Comparison of ENCODE assay signal across 1 cellular context in the genomic region with DNA sequence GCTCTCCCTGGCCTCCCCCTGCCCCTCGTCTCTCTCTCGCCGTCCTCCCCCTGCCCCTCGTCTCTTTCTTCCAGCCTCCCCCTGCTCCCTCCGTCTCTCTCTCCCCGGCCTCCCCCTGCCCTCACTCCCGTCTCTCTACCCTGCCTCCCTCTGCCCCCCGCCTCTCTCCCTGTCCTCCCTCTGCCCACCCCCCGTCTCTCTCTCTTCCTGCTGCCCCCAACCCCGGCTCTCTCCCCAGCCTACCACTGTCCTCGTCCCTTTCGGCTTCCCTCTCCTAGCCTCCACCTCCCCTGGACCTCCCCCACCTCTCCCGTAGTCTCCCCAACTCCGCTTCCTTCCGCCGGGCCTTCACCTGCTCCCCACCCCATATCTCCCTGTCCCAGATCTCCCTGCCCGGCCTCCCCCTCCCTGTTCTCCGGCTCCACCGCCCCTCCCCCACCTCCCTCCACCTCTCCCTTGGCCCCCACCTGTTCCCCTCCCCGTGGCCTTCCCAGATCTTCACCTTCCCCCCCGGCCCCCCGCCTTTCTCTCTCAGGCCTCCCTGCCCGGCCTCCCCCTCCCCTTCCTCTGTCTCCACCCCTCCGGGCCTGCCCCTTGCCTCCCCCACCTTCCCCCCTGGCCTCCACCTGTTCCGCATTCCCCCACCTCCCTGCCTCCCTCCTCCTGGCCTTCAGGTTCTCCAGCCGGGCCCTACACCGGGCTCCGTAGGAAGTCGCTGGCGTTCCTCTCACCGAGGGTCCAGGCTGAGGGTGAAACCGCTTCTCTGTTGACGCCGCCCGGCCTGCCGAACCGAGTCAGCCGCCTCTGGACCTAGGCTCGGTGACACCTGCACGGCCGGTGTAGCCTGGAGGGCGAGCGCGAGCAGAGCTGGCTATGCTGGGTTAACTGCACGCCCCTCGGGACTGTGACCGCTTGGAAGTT.
TF ChIP-seq lines count a peak whose summit lies in the region.

No MANE protein-coding gene starts in this region.

TF ChIP-seq in K562, 482 proteins besides CTCF, POLR2A, EP300 and RAD21 (continued from another document):
- TF ChIP-seq, protein P1, sequence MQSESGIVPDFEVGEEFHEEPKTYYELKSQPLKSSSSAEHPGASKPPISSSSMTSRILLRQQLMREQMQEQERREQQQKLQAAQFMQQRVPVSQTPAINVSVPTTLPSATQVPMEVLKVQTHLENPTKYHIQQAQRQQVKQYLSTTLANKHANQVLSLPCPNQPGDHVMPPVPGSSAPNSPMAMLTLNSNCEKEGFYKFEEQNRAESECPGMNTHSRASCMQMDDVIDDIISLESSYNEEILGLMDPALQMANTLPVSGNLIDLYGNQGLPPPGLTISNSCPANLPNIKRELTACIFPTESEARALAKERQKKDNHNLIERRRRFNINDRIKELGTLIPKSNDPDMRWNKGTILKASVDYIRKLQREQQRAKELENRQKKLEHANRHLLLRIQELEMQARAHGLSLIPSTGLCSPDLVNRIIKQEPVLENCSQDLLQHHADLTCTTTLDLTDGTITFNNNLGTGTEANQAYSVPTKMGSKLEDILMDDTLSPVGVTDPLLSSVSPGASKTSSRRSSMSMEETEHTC (IDR thresholded peaks at IDR 0.05) = no peak
- TF ChIP-seq UBTF (IDR thresholded peaks at IDR 0.05; ENCODE audit: borderline replicate concordance in 1 of 2, low read depth in 2 of 2, low read length in 2 of 2) (peak in 1 of 2 experiments; percentile 70; a peak in 1 of 4 replicates), TCF3 (CRISPR knock-in tag; IDR thresholded peaks at IDR 0.05) (peak; percentile 38), HMG20A (CRISPR knock-in tag; conservative IDR thresholded peaks at IDR 0.05) (no peak), ZNF589 (CRISPR knock-in tag; IDR thresholded peaks at IDR 0.05; ENCODE audit: low read depth) (no peak), SRF (CRISPR knock-in tag; IDR thresholded peaks at IDR 0.05) (no peak), U2AF2 (optimal IDR thresholded peaks at IDR 0.05; ENCODE audit: low read depth, low read length) (no peak), CCNT2 (IDR thresholded peaks at IDR 0.05; ENCODE audit: borderline replicate concordance, extremely low read depth, insufficient read length, low read depth, low read length) (peak; percentile 6), ZNF436 (CRISPR knock-in tag; IDR thresholded peaks at IDR 0.05) (no peak), FOXP4 (CRISPR knock-in tag; IDR thresholded peaks at IDR 0.05; ENCODE audit: borderline replicate concordance) (no peak), SMARCB1 (IDR thresholded peaks at IDR 0.05; ENCODE audit: insufficient read length, low read depth) (no peak), NCOA6 (IDR thresholded peaks at IDR 0.05) (no peak), MEIS2 (IDR thresholded peaks at IDR 0.05; ENCODE audit: partially characterized antibody) (no peak), PHTF2 (CRISPR knock-in tag; IDR thresholded peaks at IDR 0.05) (no peak), ZNF695 (CRISPR knock-in tag; IDR thresholded peaks at IDR 0.05) (no peak), FOXO4 (CRISPR knock-in tag; IDR thresholded peaks at IDR 0.05) (no peak), ZKSCAN3 (CRISPR knock-in tag; IDR thresholded peaks at IDR 0.05) (no peak), CUX1 (CRISPR knock-in tag; IDR thresholded peaks at IDR 0.05) (no peak), KLF16 (IDR thresholded peaks at IDR 0.05) (no peak), HDGF (IDR thresholded peaks at IDR 0.05) (no peak), ZKSCAN1 (IDR thresholded peaks at IDR 0.05; ENCODE audit: low read depth, low read length) (no peak), GABPB1 (CRISPR knock-in tag; IDR thresholded peaks at IDR 0.05) (no peak), HDAC3 (IDR thresholded peaks at IDR 0.05; ENCODE audit: borderline replicate concordance, partially characterized antibody) (no peak), ARID4B (CRISPR knock-in tag; IDR thresholded peaks at IDR 0.05) (peak; percentile 58; the same call in 1 of the 2 replicates), TOE1 (IDR thresholded peaks at IDR 0.05; ENCODE audit: borderline replicate concordance) (no peak), TOE1 (CRISPR knock-in tag; IDR thresholded peaks at IDR 0.05; ENCODE audit: borderline replicate concordance, low read depth) (no peak), RBM25 (IDR thresholded peaks at IDR 0.05; ENCODE audit: low read depth, low read length, severe bottlenecking) (no peak)
- TF ChIP-seq, protein P2, sequence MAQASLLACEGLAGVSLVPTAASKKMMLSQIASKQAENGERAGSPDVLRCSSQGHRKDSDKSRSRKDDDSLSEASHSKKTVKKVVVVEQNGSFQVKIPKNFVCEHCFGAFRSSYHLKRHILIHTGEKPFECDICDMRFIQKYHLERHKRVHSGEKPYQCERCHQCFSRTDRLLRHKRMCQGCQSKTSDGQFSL (CRISPR knock-in tag; IDR thresholded peaks at IDR 0.05) = no peak
- TF ChIP-seq, protein P2 (tag; IDR thresholded peaks at IDR 0.05) = no peak
